ENCODE assay signal across 11 cellular contexts in genomic region chr6:165661416-165662001, GRCh38. TPM values are rescaled to one million over a fixed set of nuclear protein-coding genes. Genes with fewer than 3 reads are reported as not detected.
DNase-seq lines count a peak whose midpoint lies in the region; ATAC-seq and TF ChIP-seq lines count a peak whose summit lies in the region.
"Had no signal": no experiment of that assay in that cellular context is flagged by ENCODE, and none has a peak within 500 bp of the region (broad histone marks: within the 10 kb centered on the region; RNA-seq: fewer than 3 reads in every experiment).

No MANE protein-coding gene starts in this region.

- intact Hi-C loops in gastrocnemius medialis (cut with DNase I; ENCODE audit: low total_unique reads), result loop anchor here (5.0 kb wide), 1 partner anchor 219 kb away; no protein-coding TSS in a partner anchor

- no peaks in the 10 kb centered on the region for H3K9me3 ChIP-seq in iPS DF 6.9 (ENCODE audit: control insufficient read depth, insufficient read depth, low read length)
- H3K9me3 ChIP-seq in gastrocnemius medialis, result no peaks in the 10 kb centered on the region

- TF ChIP-seq POLR2A in gastrocnemius medialis (IDR thresholded peaks at IDR 0.05), result no peak

- peaks cover 3% of the 10 kb centered on the region for H3K4me1 ChIP-seq in iPS DF 6.9 (ENCODE audit: control insufficient read depth, insufficient read depth, low read length)
- H3K4me1 ChIP-seq in gastrocnemius medialis, result peaks cover 17 to 31% of the 10 kb centered on the region in 2 donors

- no peak for ATAC-seq in gastrocnemius medialis
- ATAC-seq in HG03442 (IDR thresholded peaks at IDR 0.05; ENCODE audit: unreplicated experiment), result no peak
- no peak for ATAC-seq in GM18520 (IDR thresholded peaks at IDR 0.05; ENCODE audit: unreplicated experiment)
- ATAC-seq: activated CD8-positive, alpha-beta T cell treated with anti-CD3 and anti-CD28 coated beads for 36 hours had no signal

- WGBS in iPS DF 6.9 (ENCODE audit: insufficient coverage, insufficient read length), result no CpG with 5 or more reads among the region's 49 CpGs

- TF ChIP-seq CTCF in gastrocnemius medialis (IDR thresholded peaks at IDR 0.05 in 4 of 5, conservative IDR thresholded peaks at IDR 0.05 in 1 of 5), result no peak

- H3K4me3 ChIP-seq in iPS DF 6.9 (ENCODE audit: low read length), result peak overlapping the region; percentile 36; the same call in 1 of the 2 replicates
- peak overlapping the region; percentile 59 to 67 (median 62) for H3K4me3 ChIP-seq in gastrocnemius medialis

- in situ Hi-C loops in gastrocnemius medialis (cut with MboI; ENCODE audit: low sequenced_read_pairs in 4 of 4), result no loop called here

- H3K27ac ChIP-seq in iPS DF 6.9 (ENCODE audit: low read length) (no peak overlapping the region), gastrocnemius medialis (peak overlapping the region in 1 of 4 donors; percentile 62)

- DNase-seq in Daoy (ENCODE audit: low read depth), result peak; percentile 16
- DNase-seq in SK-N-DZ (ENCODE audit: low spot score), result peak; percentile 37
- no peak for DNase-seq in iPS DF 6.9 (ENCODE audit: low read depth, low spot score)
- DNase-seq in gastrocnemius medialis, result no peak
- no peak for DNase-seq in 8988T
- DNase-seq in NCI-H345 treated with DMSO at 0.1 percent for 48 hours (lab: John Stamatoyannopoulos, UW; ENCODE audit: unreplicated experiment), result no peak
- DNase-seq: activated CD8-positive, alpha-beta T cell treated with anti-CD3 and anti-CD28 coated beads for 36 hours; erythroblast; NCI-H446 had no signal

- H3K27me3 ChIP-seq in iPS DF 6.9 (ENCODE audit: control insufficient read depth, insufficient read depth, low read length) (peaks cover 54% of the 10 kb centered on the region), gastrocnemius medialis (peaks cover 39 to 53% (median 49%) of the 10 kb centered on the region in 3 donors)

- H3K36me3 ChIP-seq in iPS DF 6.9 (ENCODE audit: control insufficient read depth, insufficient read depth, low read length) (no peaks in the 10 kb centered on the region), gastrocnemius medialis (no peaks in the 10 kb centered on the region)

RNA-seq across cellular contexts. Expression of gene PDE10A, which starts 1.5 kb away (rescaled TPM):
- 6.7 and 6.8 TPM in 2 replicates for total RNA-seq in Daoy (2014; rRNA removed; shearing (Covaris generic))
- polyA plus RNA-seq in SK-N-DZ (2014; cell fraction: cytosol; rRNA removed), result 8.2 and 10.4 TPM in 2 replicates
- 15.9 and 19.2 TPM in 2 replicates for polyA plus RNA-seq in SK-N-DZ (2014; cell fraction: nucleus; rRNA removed)
- total RNA-seq in gastrocnemius medialis, result 1 to 10 TPM in 3 of 4 donors, under 1 TPM in 1; 0.24 to 1.5 (median 1.2) TPM
- total RNA-seq: activated CD8-positive, alpha-beta T cell treated with anti-CD3 and anti-CD28 coated beads for 36 hours had no signal

Comparison
In these comparisons a context has a peak if more than half of its experiments do, and no peak if none do; other contexts are left out.
1. DNase-seq: peak in Daoy (single experiment) and SK-N-DZ (single experiment); none in iPS DF 6.9 (single experiment), gastrocnemius medialis (0 of 2), 8988T (single experiment) and NCI-H345 treated with DMSO at 0.1 percent for 48 hours (single experiment).